In the genomic region with DNA sequence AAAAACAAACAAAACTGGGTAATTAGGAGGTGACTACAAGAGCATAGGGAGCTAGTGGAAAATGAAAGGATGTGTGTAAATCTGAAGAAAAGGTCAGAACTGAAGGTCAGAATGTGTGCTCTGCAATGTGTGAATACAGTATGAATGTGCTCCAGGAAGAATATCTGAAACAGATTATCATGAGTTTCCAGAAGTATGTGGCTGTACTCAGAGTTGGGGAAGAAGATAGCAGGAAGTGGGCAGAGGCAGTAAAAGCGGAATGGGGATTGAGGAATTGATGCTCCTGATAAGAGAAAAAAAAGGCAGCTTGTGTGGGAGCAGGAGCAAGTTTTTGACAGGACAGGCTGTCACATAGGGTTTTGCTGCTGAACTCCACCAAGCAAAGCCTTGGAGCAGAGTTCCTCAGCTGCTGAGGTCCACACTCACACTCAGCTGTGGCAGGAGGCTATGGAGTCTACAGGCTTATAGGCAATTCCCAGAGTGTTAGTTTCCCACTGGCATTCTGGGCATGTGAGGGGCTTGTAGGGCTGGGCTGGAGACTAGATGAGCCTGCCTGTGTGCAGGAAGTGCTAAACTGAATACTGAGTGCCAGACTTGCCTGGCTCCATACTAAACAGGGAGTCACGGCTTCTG, we compare ENCODE assay signal across 10 cellular contexts. TPM values are rescaled to one million over a fixed set of nuclear protein-coding genes. Genes with fewer than 3 reads are reported as not detected.
DNase-seq lines count a peak whose midpoint lies in the region; ATAC-seq and TF ChIP-seq lines count a peak whose summit lies in the region.
"Had no signal": no experiment of that assay in that cellular context is flagged by ENCODE, and none has a peak within 500 bp of the region (broad histone marks: within the 10 kb centered on the region; RNA-seq: fewer than 3 reads in every experiment).

No MANE protein-coding gene starts in this region.

- H3K36me3 Mint-ChIP-seq in activated CD4-positive, alpha-beta memory T cell treated with anti-CD3 and anti-CD28 coated beads, Interleukin-2, amount 10 ng/mL, durations not matched to agents 7 days and 5 days (ENCODE audit: low read depth): peaks cover 42% of the 10 kb centered on the region

- peak overlapping the region; percentile 9 for H3K27ac Mint-ChIP-seq in activated CD4-positive, alpha-beta memory T cell treated with anti-CD3 and anti-CD28 coated beads, Interleukin-2, amount 10 ng/mL, durations not matched to agents 7 days and 5 days

- H3K36me3 ChIP-seq in right lobe of liver (peaks cover 0 to 17% (median 9%) of the 10 kb centered on the region in 4 donors), PC-9 (ENCODE audit: low read depth) (peaks cover 21% of the 10 kb centered on the region), sigmoid colon (peaks cover 0 to 40% (median 16%) of the 10 kb centered on the region in 4 donors)

- no peak for TF ChIP-seq CTCF in right lobe of liver (IDR thresholded peaks at IDR 0.05)
- no peak for TF ChIP-seq CTCF in PC-9 (conservative IDR thresholded peaks at IDR 0.05)
- TF ChIP-seq CTCF in sigmoid colon (IDR thresholded peaks at IDR 0.05): no peak

- H4K20me1 ChIP-seq in PC-9 (ENCODE audit: insufficient read depth): no peaks in the 10 kb centered on the region

- DNase-seq in AG08395 (ENCODE audit: low spot score) (peak; percentile 35), GM03348 (ENCODE audit: low spot score) (peak; percentile 51), right lobe of liver (no peak), PC-9 (no peak), sigmoid colon (no peak)
- no peak for DNase-seq in activated CD4-positive, alpha-beta memory T cell treated with anti-CD3 and anti-CD28 coated beads, Interleukin-2, amount 10 ng/mL, durations not matched to agents 7 days and 5 days
- DNase-seq: heart right ventricle, upper lobe of left lung had no signal

- CTCF ChIA-PET in activated CD4-positive, alpha-beta memory T cell treated with anti-CD3 and anti-CD28 coated beads, Interleukin-2, amount 10 ng/mL, durations not matched to agents 7 days and 5 days (lab: Charles Lee): interaction anchor here (0.6 kb wide), 1 partner anchor 11 kb away, joined by 3 read pairs; no protein-coding TSS in a partner anchor
- CTCF ChIA-PET in PC-9 (lab: Charles Lee): no interaction called here

- 33% methylated on average over 1 of the region's 2 CpGs for WGBS in right lobe of liver (ENCODE audit: insufficient coverage, low coverage, low lambda C conversion rate, missing lambda C conversion rate)
- WGBS in sigmoid colon, 2 donors: 74 to 86% methylated on average over 2 of the region's 2 CpGs

- TF ChIP-seq POLR2A in right lobe of liver (IDR thresholded peaks at IDR 0.05): no peak
- no peak for TF ChIP-seq POLR2A in sigmoid colon (IDR thresholded peaks at IDR 0.05)

- peaks cover 16% of the 10 kb centered on the region for H3K4me1 Mint-ChIP-seq in activated CD4-positive, alpha-beta memory T cell treated with anti-CD3 and anti-CD28 coated beads, Interleukin-2, amount 10 ng/mL, durations not matched to agents 7 days and 5 days

- H3K9me3 ChIP-seq in right lobe of liver: no peaks in the 10 kb centered on the region
- H3K9me3 ChIP-seq in PC-9 (ENCODE audit: insufficient read depth, low read depth): no peaks in the 10 kb centered on the region
- no peaks in the 10 kb centered on the region for H3K9me3 ChIP-seq in sigmoid colon
- H3K9me3 ChIP-seq: heart right ventricle, upper lobe of left lung had no signal

- no peaks in the 10 kb centered on the region for H3K27me3 Mint-ChIP-seq in activated CD4-positive, alpha-beta memory T cell treated with anti-CD3 and anti-CD28 coated beads, Interleukin-2, amount 10 ng/mL, durations not matched to agents 7 days and 5 days

- H3K27me3 ChIP-seq in right lobe of liver: no peaks in the 10 kb centered on the region
- H3K27me3 ChIP-seq in PC-9 (ENCODE audit: insufficient read depth, low read depth): no peaks in the 10 kb centered on the region
- H3K27me3 ChIP-seq in sigmoid colon: no peaks in the 10 kb centered on the region
- H3K27me3 ChIP-seq: heart right ventricle, upper lobe of left lung had no signal

- TF ChIP-seq EP300 in sigmoid colon (IDR thresholded peaks at IDR 0.05): no peak

- no peak overlapping the region for H3K4me2 ChIP-seq in PC-9

- H3K27ac ChIP-seq in right lobe of liver: no peak overlapping the region
- no peak overlapping the region for H3K27ac ChIP-seq in PC-9
- no peak overlapping the region for H3K27ac ChIP-seq in sigmoid colon

- H3K9me3 Mint-ChIP-seq in activated CD4-positive, alpha-beta memory T cell treated with anti-CD3 and anti-CD28 coated beads, Interleukin-2, amount 10 ng/mL, durations not matched to agents 7 days and 5 days: no peaks in the 10 kb centered on the region

- ATAC-seq in right lobe of liver: peak; percentile 14 to 32 (median 27)
- ATAC-seq in HG02885 (IDR thresholded peaks at IDR 0.05; ENCODE audit: poor library complexity, unreplicated experiment): no peak
- ATAC-seq in GM18868 (IDR thresholded peaks at IDR 0.05; ENCODE audit: unreplicated experiment): no peak

- H3K9me2 ChIP-seq in PC-9 (ENCODE audit: insufficient read depth): no peaks in the 10 kb centered on the region

- no peak overlapping the region for H2AFZ ChIP-seq in PC-9

- H3K79me2 ChIP-seq in PC-9 (ENCODE audit: low read depth): no peaks in the 10 kb centered on the region

- H3F3A ChIP-seq in PC-9 (ENCODE audit: insufficient read depth, low read depth): peaks cover 15% of the 10 kb centered on the region; the same call in 1 of the 2 replicates

- no TSS peak for BruUV-seq in PC-9 (replicated peaks; lab: Mats Ljungman, UMichigan)

- H3K4me1 ChIP-seq in right lobe of liver: no peaks in the 10 kb centered on the region
- no peaks in the 10 kb centered on the region for H3K4me1 ChIP-seq in PC-9 (replicated peaks; ENCODE audit: insufficient read depth)
- no peaks in the 10 kb centered on the region for H3K4me1 ChIP-seq in sigmoid colon

- no peak overlapping the region for H3K4me3 ChIP-seq in right lobe of liver
- H3K4me3 ChIP-seq in PC-9: no peak overlapping the region
- no peak overlapping the region for H3K4me3 ChIP-seq in sigmoid colon
- H3K4me3 ChIP-seq: heart right ventricle, upper lobe of left lung had no signal

- intact Hi-C loops in right lobe of liver (cut with DNase I) (no loop called here), PC-9 (cut with micrococcal nuclease; ENCODE audit: unreplicated experiment) (no loop called here), sigmoid colon (cut with DNase I) (no loop called here)

- H3K4me3 Mint-ChIP-seq in activated CD4-positive, alpha-beta memory T cell treated with anti-CD3 and anti-CD28 coated beads, Interleukin-2, amount 10 ng/mL, durations not matched to agents 7 days and 5 days: no peak overlapping the region

- POLR2A ChIA-PET in activated CD4-positive, alpha-beta memory T cell treated with anti-CD3 and anti-CD28 coated beads, Interleukin-2, amount 10 ng/mL, durations not matched to agents 7 days and 5 days (lab: Charles Lee): interaction anchor here (0.6 to 5.6 kb wide), 4 partner anchors 22 to 186 kb away, joined by 3 to 40 read pairs (median 6); partner anchors contain the start of genes H2AZ2 and PPIA
- POLR2A ChIA-PET in PC-9 (lab: Charles Lee; ENCODE audit: unreplicated experiment): interaction anchor here (0.7 kb wide), 2 partner anchors 21 to 662 kb away, joined by 3 to 7 read pairs; no protein-coding TSS in a partner anchor

RNA-seq across cellular contexts. Expression of gene H2AZ2, which starts 22.9 kb away (rescaled TPM):
- total RNA-seq in activated CD4-positive, alpha-beta memory T cell treated with anti-CD3 and anti-CD28 coated beads, Interleukin-2, amount 10 ng/mL, durations not matched to agents 7 days and 5 days: 100 to 1,000 TPM; 322 to 330 TPM
- total RNA-seq in right lobe of liver (10 to 100 TPM; 49.3 to 69.1 (median 60.9) TPM), PC-9 (2021) (334 and 354 TPM in 2 replicates), sigmoid colon (100 to 1,000 TPM; 158 to 211 (median 207) TPM)
- polyA plus RNA-seq in sigmoid colon: 100 to 1,000 TPM in 2 of 3 donors, 10 to 100 TPM in 1; 97.3 to 140 (median 131) TPM

RNA-seq across cellular contexts. Expression of gene PPIA, which starts 28.5 kb away (rescaled TPM):
- 1,000 to 10,000 TPM; 2,032 to 2,102 TPM for total RNA-seq in activated CD4-positive, alpha-beta memory T cell treated with anti-CD3 and anti-CD28 coated beads, Interleukin-2, amount 10 ng/mL, durations not matched to agents 7 days and 5 days
- total RNA-seq in right lobe of liver (1,000 to 10,000 TPM in 2 of 6 experiments, 100 to 1,000 TPM in 4; 530 to 1,528 (median 637) TPM), PC-9 (2021) (2,776 and 3,599 TPM in 2 replicates), sigmoid colon (1,000 to 10,000 TPM; 1,033 to 1,396 (median 1,180) TPM)
- polyA plus RNA-seq in sigmoid colon: 1,000 to 10,000 TPM; 3,100 to 3,915 (median 3,764) TPM

Comparison
In these comparisons a context has a peak if more than half of its experiments do, and no peak if none do; other contexts are left out.
1. DNase-seq: peak in AG08395 (single experiment) and GM03348 (single experiment); none in activated CD4-positive, alpha-beta memory T cell treated with anti-CD3 and anti-CD28 coated beads, Interleukin-2, amount 10 ng/mL, durations not matched to agents 7 days and 5 days (single experiment), right lobe of liver (0 of 3), PC-9 (0 of 2) and sigmoid colon (single experiment).
2. ATAC-seq: peak in right lobe of liver (4 of 4); none in HG02885 (single experiment) and GM18868 (single experiment).